In genomic region chr1:80632284-80632683, GRCh38 we compare ENCODE assay signal across 8 cellular contexts.
"Had no signal": no experiment of that assay in that cellular context is flagged by ENCODE, and none has a peak within 500 bp of the region (broad histone marks: within the 10 kb centered on the region; RNA-seq: fewer than 3 reads in every experiment).

No MANE protein-coding gene starts in this region.

- H3K4me3 Mint-ChIP-seq: GM23338, HFFc6, IgD-negative memory B cell had no signal

- H3K4me2 ChIP-seq: GM23338 had no signal

- H3K27ac Mint-ChIP-seq: GM23338, HFFc6, IgD-negative memory B cell had no signal

- H3K9me3 Mint-ChIP-seq: GM23338 had no signal

- H3K4me3 ChIP-seq: GM23338, HAP-1 had no signal

- H3K36me3 ChIP-seq: HAP-1 had no signal

- H3K27ac ChIP-seq: HL-60 had no signal

- H3K27me3 Mint-ChIP-seq: IgD-negative memory B cell had no signal

- H3K9me3 ChIP-seq: HAP-1 had no signal

- H3K4me1 ChIP-seq: HAP-1 had no signal

- ATAC-seq: GM23338, HCT116, HepG2 had no signal

- H2AFZ ChIP-seq: GM23338 had no signal

- FAIRE-seq: HepG2 had no signal

- DNase-seq: H7, HFFc6 had no signal
